In the genomic region with DNA sequence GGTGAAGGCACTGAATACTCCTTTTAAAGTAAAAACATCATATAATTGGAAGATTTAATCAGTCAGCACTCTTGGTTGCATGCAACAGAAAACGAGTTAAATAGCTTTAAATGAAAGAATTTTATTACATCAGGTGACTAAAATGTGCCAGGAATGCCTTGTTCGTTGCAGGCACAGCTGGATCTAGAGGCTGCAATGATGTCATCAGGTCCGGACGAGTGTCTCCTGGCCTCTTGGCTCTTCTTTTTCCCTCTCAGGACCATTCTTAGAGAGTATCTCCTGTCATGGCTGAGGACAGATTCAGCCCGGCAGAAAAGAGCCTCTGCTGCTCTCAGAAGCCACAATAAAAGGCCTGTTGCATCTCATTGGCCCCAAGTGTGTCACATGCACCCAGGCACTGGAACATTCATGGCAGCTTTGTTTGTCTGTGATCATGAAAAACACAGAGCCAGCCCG, we compare ENCODE assay signal across 13 cellular contexts.
DNase-seq lines count a peak whose midpoint lies in the region; ATAC-seq and TF ChIP-seq lines count a peak whose summit lies in the region.
"Had no signal": no experiment of that assay in that cellular context is flagged by ENCODE, and none has a peak within 500 bp of the region (broad histone marks: within the 10 kb centered on the region; RNA-seq: fewer than 3 reads in every experiment).

No MANE protein-coding gene starts in this region.

- no peak overlapping the region for H3K27ac Mint-ChIP-seq in stimulated activated effector memory CD8-positive, alpha-beta T cell treated with anti-CD3 and anti-CD28 coated beads, Interleukin-12 subunit alpha, Interleukin-12 subunit beta, amount 100 ng/mL, for 72 hours
- H3K27ac Mint-ChIP-seq: activated B cell treated with CpG ODN at 0.5 μM for 24 hours; activated naive CD8-positive, alpha-beta T cell treated with anti-CD3 and anti-CD28 coated beads for 36 hours had no signal

- no peak overlapping the region for H3K4me3 Mint-ChIP-seq in stimulated activated effector memory CD8-positive, alpha-beta T cell treated with anti-CD3 and anti-CD28 coated beads, Interleukin-12 subunit alpha, Interleukin-12 subunit beta, amount 100 ng/mL, for 72 hours
- H3K4me3 Mint-ChIP-seq: activated B cell treated with CpG ODN at 0.5 μM for 24 hours; activated naive CD8-positive, alpha-beta T cell treated with anti-CD3 and anti-CD28 coated beads for 36 hours had no signal

- H3K4me3 ChIP-seq in cardiac fibroblast (replicated peaks in 1 of 2; ENCODE audit: low read depth in 2 of 2, low read length in 2 of 2) (no peak overlapping the region), left lung (no peak overlapping the region), thyroid gland (replicated peaks in 1 of 3) (no peak overlapping the region)
- H3K4me3 ChIP-seq: heart left ventricle had no signal

- 55% methylated on average over 6 of the region's 6 CpGs for WGBS in thyroid gland, 2 donors

- ATAC-seq in left lung (peak; percentile 22), HG03097 (IDR thresholded peaks at IDR 0.05; ENCODE audit: low FRiP score, unreplicated experiment) (no peak)
- no peak for ATAC-seq in stimulated activated effector memory CD8-positive, alpha-beta T cell treated with anti-CD3 and anti-CD28 coated beads, Interleukin-12 subunit alpha, Interleukin-12 subunit beta, amount 100 ng/mL, for 72 hours

- intact Hi-C loops in left lung (cut with DNase I): no loop called here
- intact Hi-C loops in thyroid gland (cut with DNase I): no loop called here

- H3K27ac ChIP-seq in left lung (peak overlapping the region in 1 of 2 donors; percentile 4), thyroid gland (peak overlapping the region; percentile 19 to 59 (median 50))
- H3K27ac ChIP-seq: 22Rv1 had no signal

- H3K4me1 Mint-ChIP-seq in stimulated activated effector memory CD8-positive, alpha-beta T cell treated with anti-CD3 and anti-CD28 coated beads, Interleukin-12 subunit alpha, Interleukin-12 subunit beta, amount 100 ng/mL, for 72 hours: no peaks in the 10 kb centered on the region
- H3K4me1 Mint-ChIP-seq: activated B cell treated with CpG ODN at 0.5 μM for 24 hours; activated naive CD8-positive, alpha-beta T cell treated with anti-CD3 and anti-CD28 coated beads for 36 hours had no signal

- H3K4me1 ChIP-seq in left lung (peaks cover 0 to 13% of the 10 kb centered on the region in 2 donors), thyroid gland (peaks cover 3 to 21% of the 10 kb centered on the region in 2 donors)

- no peaks in the 10 kb centered on the region for H3K36me3 Mint-ChIP-seq in stimulated activated effector memory CD8-positive, alpha-beta T cell treated with anti-CD3 and anti-CD28 coated beads, Interleukin-12 subunit alpha, Interleukin-12 subunit beta, amount 100 ng/mL, for 72 hours
- H3K36me3 Mint-ChIP-seq: activated naive CD8-positive, alpha-beta T cell treated with anti-CD3 and anti-CD28 coated beads for 36 hours had no signal

- H3K36me3 ChIP-seq in left lung (no peaks in the 10 kb centered on the region), thyroid gland (no peaks in the 10 kb centered on the region)
- H3K36me3 ChIP-seq: heart left ventricle had no signal

- peak; percentile 23 for DNase-seq in NCI-H2029 (lab: John Stamatoyannopoulos, UW)
- no peak for DNase-seq in NCI-H2029 treated with DMSO at 0.1 percent for 48 hours (lab: John Stamatoyannopoulos, UW)
- peak; percentile 65 to 77 for DNase-seq in cardiac fibroblast (ENCODE audit: low read depth in 2 of 2)
- no peak for DNase-seq in left lung
- DNase-seq in thyroid gland: peak in 1 of 2 donors; percentile 25
- no peak for DNase-seq in stimulated activated effector memory CD8-positive, alpha-beta T cell treated with anti-CD3 and anti-CD28 coated beads, Interleukin-12 subunit alpha, Interleukin-12 subunit beta, amount 100 ng/mL, for 72 hours (ENCODE audit: low spot score in 2 of 2)
- no peak for DNase-seq in NCI-H82 (lab: John Stamatoyannopoulos, UW)
- DNase-seq: activated B cell treated with CpG ODN at 0.5 μM for 24 hours; activated naive CD8-positive, alpha-beta T cell treated with anti-CD3 and anti-CD28 coated beads for 36 hours; NCI-H510A had no signal

- H3K9me3 ChIP-seq in left lung (no peaks in the 10 kb centered on the region), thyroid gland (no peaks in the 10 kb centered on the region)

- H3K27me3 ChIP-seq in left lung: no peaks in the 10 kb centered on the region
- no peaks in the 10 kb centered on the region for H3K27me3 ChIP-seq in thyroid gland

- TF ChIP-seq CTCF in cardiac fibroblast (IDR thresholded peaks at IDR 0.05; ENCODE audit: low read depth, low read length): no peak
- no peak for TF ChIP-seq CTCF in left lung (IDR thresholded peaks at IDR 0.05)
- TF ChIP-seq CTCF in thyroid gland (IDR thresholded peaks at IDR 0.05): no peak

- H3K9me3 Mint-ChIP-seq in stimulated activated effector memory CD8-positive, alpha-beta T cell treated with anti-CD3 and anti-CD28 coated beads, Interleukin-12 subunit alpha, Interleukin-12 subunit beta, amount 100 ng/mL, for 72 hours: no peaks in the 10 kb centered on the region
- H3K9me3 Mint-ChIP-seq: activated B cell treated with CpG ODN at 0.5 μM for 24 hours; activated naive CD8-positive, alpha-beta T cell treated with anti-CD3 and anti-CD28 coated beads for 36 hours had no signal

- TF ChIP-seq POLR2A in thyroid gland (IDR thresholded peaks at IDR 0.05): no peak

Comparison
In these comparisons a context has a peak if more than half of its experiments do, and no peak if none do; other contexts are left out.
1. DNase-seq: peak in NCI-H2029 (single experiment) and cardiac fibroblast (2 of 2); none in NCI-H2029 treated with DMSO at 0.1 percent for 48 hours (single experiment), left lung (0 of 2), stimulated activated effector memory CD8-positive, alpha-beta T cell treated with anti-CD3 and anti-CD28 coated beads, Interleukin-12 subunit alpha, Interleukin-12 subunit beta, amount 100 ng/mL, for 72 hours (0 of 2) and NCI-H82 (single experiment).